Comparison of ENCODE assay signal across 20 cellular contexts in genomic region chr19:16516923-16517610, GRCh38. TPM values are rescaled to one million over a fixed set of nuclear protein-coding genes. Genes with fewer than 3 reads are reported as not detected.
DNase-seq lines count a peak whose midpoint lies in the region; ATAC-seq and TF ChIP-seq lines count a peak whose summit lies in the region.
"Had no signal": no experiment of that assay in that cellular context is flagged by ENCODE, and none has a peak within 500 bp of the region (broad histone marks: within the 10 kb centered on the region; RNA-seq: fewer than 3 reads in every experiment).

No MANE protein-coding gene starts in this region.

- ATAC-seq in DND-41 (ENCODE audit: insufficient read depth, low read depth) (peak; percentile 42), GM18519 (IDR thresholded peaks at IDR 0.05; ENCODE audit: low FRiP score, unreplicated experiment) (no peak)
- peak; percentile 91 for ATAC-seq in effector memory CD8-positive, alpha-beta T cell (replicated peaks)
- ATAC-seq: foreskin keratinocyte had no signal

- H2BK5ac ChIP-seq in neuronal stem cell (ENCODE audit: low read length), result no peak overlapping the region

- no peaks in the 10 kb centered on the region for H3K9me3 ChIP-seq in DND-41 (ENCODE audit: insufficient read depth, low read length, severe bottlenecking)
- no peaks in the 10 kb centered on the region for H3K9me3 ChIP-seq in HEK293 (ENCODE audit: control insufficient read depth, insufficient read depth, low read depth, low read length)
- H3K9me3 ChIP-seq in neuronal stem cell (replicated peaks in 1 of 2; ENCODE audit: control insufficient read depth in 2 of 2, insufficient read depth in 1 of 2, low read depth in 1 of 2, low read length in 2 of 2), result no peaks in the 10 kb centered on the region
- H3K9me3 ChIP-seq: BLaER1, thyroid gland had no signal

- no peaks in the 10 kb centered on the region for H3K4me1 ChIP-seq in DND-41 (ENCODE audit: insufficient read depth, low read length)
- no peaks in the 10 kb centered on the region for H3K4me1 ChIP-seq in HEK293 (ENCODE audit: control insufficient read depth, insufficient read depth, low read length)
- H3K4me1 ChIP-seq in neuronal stem cell (ENCODE audit: control insufficient read depth in 2 of 2, insufficient read depth in 1 of 2, low read depth in 1 of 2, low read length in 2 of 2), result no peaks in the 10 kb centered on the region
- H3K4me1 ChIP-seq: foreskin keratinocyte, thyroid gland had no signal

- no peak overlapping the region for H3K4ac ChIP-seq in neuronal stem cell (ENCODE audit: low read length)

- no peak overlapping the region for H3K27ac ChIP-seq in DND-41 (ENCODE audit: low read length)
- H3K27ac ChIP-seq in HEK293 (ENCODE audit: extremely low read depth, low read depth, low read length), result no peak overlapping the region
- no peak overlapping the region for H3K27ac ChIP-seq in neuronal stem cell (replicated peaks; ENCODE audit: low read length)
- H3K27ac ChIP-seq: BLaER1, foreskin keratinocyte, thyroid gland had no signal

- H3K79me1 ChIP-seq in neuronal stem cell (ENCODE audit: low read depth, low read length), result peaks cover 6% of the 10 kb centered on the region

- no peaks in the 10 kb centered on the region for H3K9me3 Mint-ChIP-seq in effector memory CD8-positive, alpha-beta T cell
- H3K9me3 Mint-ChIP-seq: activated CD4-positive, alpha-beta memory T cell treated with anti-CD3 and anti-CD28 coated beads for 36 hours; mesothelial cell of epicardium had no signal

- H3K9ac ChIP-seq in DND-41 (ENCODE audit: low read depth, low read length) (no peak overlapping the region), neuronal stem cell (ENCODE audit: low read depth, low read length, poor library complexity) (no peak overlapping the region)
- H3K9ac ChIP-seq: BLaER1 had no signal

- H3K4me3 Mint-ChIP-seq in effector memory CD8-positive, alpha-beta T cell, result peak overlapping the region in 1 of 2 donors; percentile 25
- H3K4me3 Mint-ChIP-seq: activated CD4-positive, alpha-beta memory T cell treated with anti-CD3 and anti-CD28 coated beads for 36 hours; mesothelial cell of epicardium had no signal

- H3K27me3 Mint-ChIP-seq in effector memory CD8-positive, alpha-beta T cell, result no peaks in the 10 kb centered on the region
- H3K27me3 Mint-ChIP-seq: activated CD4-positive, alpha-beta memory T cell treated with anti-CD3 and anti-CD28 coated beads for 36 hours had no signal

- no peak overlapping the region for H2BK15ac ChIP-seq in neuronal stem cell (ENCODE audit: low read length)

- DNase-seq in DND-41 (peak; percentile 24), neuronal stem cell (ENCODE audit: low spot score) (no peak), T-helper 1 cell (no peak), ecto neural progenitor cell (ENCODE audit: low spot score) (no peak)
- no peak for DNase-seq in effector memory CD8-positive, alpha-beta T cell
- DNase-seq: activated CD4-positive, alpha-beta memory T cell treated with anti-CD3 and anti-CD28 coated beads for 36 hours; aorta; DMS153; foreskin keratinocyte; hypothalamus; kidney glomerular epithelial cell; NCI-H1436; NCI-H2171 treated with DMSO at 0.1 percent for 48 hours; stimulated activated CD4-positive, alpha-beta T cell treated with anti-CD3 and anti-CD28 coated beads, Interleukin-4, amount 100 ng/mL, for 1 hour; thyroid gland had no signal

- H3K27me3 ChIP-seq in DND-41 (ENCODE audit: insufficient read depth, low read length, poor library complexity) (no peaks in the 10 kb centered on the region), neuronal stem cell (ENCODE audit: control insufficient read depth in 3 of 3, insufficient read depth in 3 of 3, low read depth in 1 of 3, low read length in 3 of 3) (no peaks in the 10 kb centered on the region)
- H3K27me3 ChIP-seq: BLaER1, foreskin keratinocyte, thyroid gland had no signal

- H3K4me1 Mint-ChIP-seq in effector memory CD8-positive, alpha-beta T cell (ENCODE audit: low read depth in 2 of 2), result peaks cover 10 to 12% of the 10 kb centered on the region in 2 donors
- H3K4me1 Mint-ChIP-seq: mesothelial cell of epicardium had no signal

- no peak overlapping the region for H2AFZ ChIP-seq in DND-41 (ENCODE audit: low read depth, low read length)
- H2AFZ ChIP-seq in neuronal stem cell (ENCODE audit: low read length), result no peak overlapping the region

- H3K4me3 ChIP-seq in DND-41 (ENCODE audit: low read depth in 1 of 2, low read length in 2 of 2), result no peak overlapping the region
- H3K4me3 ChIP-seq in HEK293 (ENCODE audit: low read depth, low read length), result no peak overlapping the region
- no peak overlapping the region for H3K4me3 ChIP-seq in neuronal stem cell (ENCODE audit: low read length in 2 of 2)
- H3K4me3 ChIP-seq: BLaER1, thyroid gland had no signal

- CTCF ChIA-PET in HEK293 (lab: Yijun Ruan, JAX), result interaction anchor here (0.6 to 1.6 kb wide), 3 partner anchors 10 to 111 kb away, joined by 3 to 13 read pairs (median 8); partner anchors contain the start of gene MED26

- no peak overlapping the region for H2BK12ac ChIP-seq in neuronal stem cell (ENCODE audit: low read length)

- H2AK5ac ChIP-seq in neuronal stem cell (ENCODE audit: low read depth, low read length), result no peak overlapping the region

- H3K4me2 ChIP-seq in DND-41 (ENCODE audit: insufficient read depth, low read length) (no peak overlapping the region), neuronal stem cell (ENCODE audit: insufficient read depth, low read length, poor library complexity, severe bottlenecking) (no peak overlapping the region)
- H3K4me2 ChIP-seq: BLaER1 had no signal

- H3K14ac ChIP-seq in neuronal stem cell (ENCODE audit: low read length), result no peak overlapping the region

- peaks cover 37% of the 10 kb centered on the region for H3K36me3 Mint-ChIP-seq in effector memory CD8-positive, alpha-beta T cell (ENCODE audit: insufficient read depth)

- POLR2A ChIA-PET in HEK293 (lab: Yijun Ruan, JAX), result interaction anchor here (0.6 kb wide), 1 partner anchor 407 kb away, joined by 4 read pairs; no protein-coding TSS in a partner anchor

- no peak overlapping the region for H2BK120ac ChIP-seq in neuronal stem cell (ENCODE audit: low read depth, low read length)

- no peak overlapping the region for H3K18ac ChIP-seq in neuronal stem cell (ENCODE audit: low read length)

- WGBS in neuronal stem cell (ENCODE audit: extremely low coverage in 2 of 2, insufficient read length in 2 of 2, insufficient replicate concordance in 1 of 2), 2 donors, result no CpG with 5 or more reads among the region's 14 CpGs

- peak overlapping the region; percentile 20 to 62 for H3K27ac Mint-ChIP-seq in effector memory CD8-positive, alpha-beta T cell
- H3K27ac Mint-ChIP-seq: activated CD4-positive, alpha-beta memory T cell treated with anti-CD3 and anti-CD28 coated beads for 36 hours; mesothelial cell of epicardium had no signal

- peaks cover 49% of the 10 kb centered on the region for H4K20me1 ChIP-seq in DND-41 (ENCODE audit: insufficient read depth, low read length)

- H3K79me2 ChIP-seq in DND-41 (ENCODE audit: insufficient read depth, low read length), result peaks cover 2% of the 10 kb centered on the region; the same call in 1 of the 2 replicates

- H3K23ac ChIP-seq in neuronal stem cell (ENCODE audit: low read depth, low read length, poor library complexity), result peak overlapping the region; percentile 16

- TF ChIP-seq CTCF in DND-41 (IDR thresholded peaks at IDR 0.05; ENCODE audit: borderline replicate concordance, extremely low read depth, low read length, poor library complexity, severe bottlenecking) (no peak), HEK293 (tag by site-specific recombination; IDR thresholded peaks at IDR 0.05) (no peak)

- H4K91ac ChIP-seq in neuronal stem cell (ENCODE audit: low read depth, low read length, poor library complexity), result no peak overlapping the region

- H4K8ac ChIP-seq in neuronal stem cell (ENCODE audit: low read depth, low read length), result no peak overlapping the region

- H3K36me3 ChIP-seq in DND-41 (ENCODE audit: insufficient read depth, low read length) (peaks cover 59% of the 10 kb centered on the region), HEK293 (ENCODE audit: control insufficient read depth in 2 of 2, insufficient read depth in 1 of 2, low read length in 2 of 2) (peaks cover 15 to 84% of the 10 kb centered on the region in 2 experiments), neuronal stem cell (replicated peaks in 1 of 2; ENCODE audit: control insufficient read depth in 2 of 2, insufficient read depth in 2 of 2, low read length in 2 of 2) (peaks cover 61 to 88% of the 10 kb centered on the region in 2 donors)

TF ChIP-seq in HEK293, 187 proteins besides CTCF, POLR2A, EP300 and RAD21:
- TF ChIP-seq ZNF16 (tag by site-specific recombination; IDR thresholded peaks at IDR 0.05; ENCODE audit: low read depth) (peak; percentile 56), ZNF776 (tag by site-specific recombination; IDR thresholded peaks at IDR 0.05; ENCODE audit: borderline replicate concordance) (no peak)

RNA-seq across cellular contexts. Expression of gene C19orf44, which starts 20.9 kb away (rescaled TPM):
- 4.7 TPM for polyA plus RNA-seq in neuronal stem cell (2013, experiment 1 of 2)
- 4.7 TPM for polyA plus RNA-seq in neuronal stem cell (2013, experiment 2 of 2)

RNA-seq across cellular contexts. Expression of gene CALR3, which starts 21.1 kb away (rescaled TPM):
- 0.07 TPM for polyA plus RNA-seq in neuronal stem cell (2013, experiment 1 of 2)
- polyA plus RNA-seq in neuronal stem cell (2013, experiment 2 of 2), result 0.07 TPM
- polyA plus RNA-seq: aorta, endothelial cell of umbilical vein had no signal

RNA-seq across cellular contexts. Expression of gene CHERP, which starts 25.2 kb away (rescaled TPM):
- polyA plus RNA-seq in neuronal stem cell (2013, experiment 1 of 2), result 40.7 TPM
- polyA plus RNA-seq in neuronal stem cell (2013, experiment 2 of 2), result 40.6 TPM

RNA-seq across cellular contexts. Expression of gene EPS15L1, which starts 45.3 kb away (rescaled TPM):
- polyA plus RNA-seq in neuronal stem cell (2013, experiment 1 of 2), result 26.7 TPM
- polyA plus RNA-seq in neuronal stem cell (2013, experiment 2 of 2), result 25.4 TPM

RNA-seq across cellular contexts. Expression of gene SLC35E1, which starts 55.1 kb away (rescaled TPM):
- 23.9 TPM for polyA plus RNA-seq in neuronal stem cell (2013, experiment 1 of 2)
- 24.3 TPM for polyA plus RNA-seq in neuronal stem cell (2013, experiment 2 of 2)
